1 cellular context compared by ENCODE assay signal in the genomic region with DNA sequence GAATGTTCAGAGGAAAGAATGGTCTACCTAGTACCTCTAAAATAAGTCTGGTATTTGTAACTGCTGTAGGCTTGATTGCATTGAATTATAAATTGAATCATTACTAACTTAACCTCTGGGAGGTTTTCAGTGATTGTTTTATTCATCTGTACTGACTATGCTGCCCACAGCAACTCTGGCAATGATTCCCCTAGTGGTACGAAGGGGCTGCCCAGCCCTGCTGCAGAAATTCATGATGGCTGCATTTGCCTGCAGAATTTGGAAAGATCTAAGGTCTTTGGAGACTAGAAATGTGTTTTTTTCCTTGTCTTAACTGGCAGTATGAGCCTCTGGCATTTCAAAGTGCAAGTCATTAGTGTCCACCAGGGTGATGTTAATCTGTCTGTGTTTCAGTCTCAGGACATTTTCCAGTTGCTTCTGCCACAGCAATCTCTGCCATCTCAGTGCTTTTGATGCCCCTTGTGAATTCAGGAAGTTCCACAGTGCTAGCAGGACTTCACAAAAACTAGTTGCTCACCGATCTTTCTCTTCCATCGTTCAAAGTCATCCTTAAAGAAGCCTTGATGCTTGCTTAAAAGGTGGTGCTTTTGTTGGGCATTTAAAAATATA.
TF ChIP-seq lines count a peak whose summit lies in the region.

No MANE protein-coding gene starts in this region.

TF ChIP-seq in H1, 55 proteins besides CTCF, POLR2A, EP300 and RAD21 (continued from another document):
- no peak for TF ChIP-seq HDAC6 (IDR thresholded peaks at IDR 0.05; ENCODE audit: low read depth, low read length)
- no peak for TF ChIP-seq CTBP2 (IDR thresholded peaks at IDR 0.05; ENCODE audit: borderline replicate concordance, insufficient read depth, insufficient read length, low read length)
- no peak for TF ChIP-seq CHD1 (IDR thresholded peaks at IDR 0.05; ENCODE audit: low read depth, low read length)
- TF ChIP-seq, protein P1, sequence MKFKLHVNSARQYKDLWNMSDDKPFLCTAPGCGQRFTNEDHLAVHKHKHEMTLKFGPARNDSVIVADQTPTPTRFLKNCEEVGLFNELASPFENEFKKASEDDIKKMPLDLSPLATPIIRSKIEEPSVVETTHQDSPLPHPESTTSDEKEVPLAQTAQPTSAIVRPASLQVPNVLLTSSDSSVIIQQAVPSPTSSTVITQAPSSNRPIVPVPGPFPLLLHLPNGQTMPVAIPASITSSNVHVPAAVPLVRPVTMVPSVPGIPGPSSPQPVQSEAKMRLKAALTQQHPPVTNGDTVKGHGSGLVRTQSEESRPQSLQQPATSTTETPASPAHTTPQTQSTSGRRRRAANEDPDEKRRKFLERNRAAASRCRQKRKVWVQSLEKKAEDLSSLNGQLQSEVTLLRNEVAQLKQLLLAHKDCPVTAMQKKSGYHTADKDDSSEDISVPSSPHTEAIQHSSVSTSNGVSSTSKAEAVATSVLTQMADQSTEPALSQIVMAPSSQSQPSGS (IDR thresholded peaks at IDR 0.05; ENCODE audit: low read length): no peak
- TF ChIP-seq EGR1 (IDR thresholded peaks at IDR 0.05; ENCODE audit: borderline replicate concordance, low read depth, low read length): no peak
- TF ChIP-seq SIN3A (conservative IDR thresholded peaks at IDR 0.05 in 1 of 2, IDR thresholded peaks at IDR 0.05 in 1 of 2; ENCODE audit: low read depth in 1 of 2, low read length in 2 of 2): no peak
- no peak for TF ChIP-seq MAFK (IDR thresholded peaks at IDR 0.05; ENCODE audit: low read depth, low read length)
